ENCODE assay signal across 10 cellular contexts in the genomic region with DNA sequence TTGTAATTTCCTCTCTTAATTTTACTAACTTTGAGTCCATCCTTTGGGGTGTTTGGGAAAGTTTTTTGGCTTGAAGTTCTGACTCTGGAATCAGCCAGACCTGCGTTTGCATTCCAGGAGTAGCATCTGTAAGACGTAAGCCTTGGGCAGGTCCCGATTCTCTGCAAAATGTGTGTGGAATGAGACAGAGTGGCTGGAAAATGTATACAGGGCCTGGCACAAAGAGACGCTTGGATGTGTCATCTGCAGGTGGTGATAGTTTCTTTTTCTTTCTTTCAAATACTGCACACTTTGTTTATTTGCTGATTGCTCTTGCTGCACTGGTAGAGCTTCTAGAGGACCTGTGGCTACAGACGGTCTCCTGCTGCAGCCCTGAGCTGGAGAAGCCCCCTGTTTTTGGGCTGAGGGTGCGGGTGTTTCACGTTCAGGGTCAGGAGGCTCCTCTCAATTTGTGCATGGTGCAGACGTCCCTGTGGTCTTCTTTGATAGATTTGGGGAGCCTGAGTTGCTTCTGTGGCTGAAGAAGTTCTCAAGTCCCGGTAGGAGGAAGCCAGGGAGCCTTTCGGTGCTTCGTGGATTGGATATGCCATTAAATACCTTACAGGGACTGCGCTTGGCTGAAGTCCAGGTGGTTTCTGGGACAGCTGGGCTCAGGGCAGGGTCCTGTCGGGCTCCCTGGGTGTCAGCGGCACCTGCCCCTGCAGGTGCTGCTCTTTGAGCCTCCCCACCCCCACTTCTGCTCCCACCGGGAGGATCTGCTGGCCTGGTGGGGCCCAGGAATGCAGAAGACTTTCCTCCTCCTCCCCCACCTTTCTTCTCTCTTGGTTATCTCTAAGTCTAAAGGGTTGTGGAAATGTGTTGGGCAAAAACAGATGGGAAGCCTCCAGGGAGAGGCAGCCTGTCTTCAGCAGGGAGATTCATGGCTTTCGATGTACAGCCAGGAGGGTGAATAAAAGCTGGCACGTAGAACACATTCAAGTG. TPM values are rescaled to one million over a fixed set of nuclear protein-coding genes. Genes with fewer than 3 reads are reported as not detected.
DNase-seq lines count a peak whose midpoint lies in the region; ATAC-seq, FAIRE-seq and TF ChIP-seq lines count a peak whose summit lies in the region.
"Had no signal": no experiment of that assay in that cellular context is flagged by ENCODE, and none has a peak within 500 bp of the region (broad histone marks: within the 10 kb centered on the region; RNA-seq: fewer than 3 reads in every experiment).

No MANE protein-coding gene starts in this region.

- H3K4me1 ChIP-seq in keratinocyte (ENCODE audit: control insufficient read depth, extremely low read depth, insufficient read depth, low read length) (peaks cover 8% of the 10 kb centered on the region), HAP-1 (no peaks in the 10 kb centered on the region)
- H3K4me1 ChIP-seq in naive thymus-derived CD4-positive, alpha-beta T cell (ENCODE audit: control insufficient read depth in 2 of 2, insufficient read depth in 2 of 2, low read length in 2 of 2) = no peaks in the 10 kb centered on the region

- CTCF ChIA-PET in BJ (lab: Yijun Ruan, JAX) = interaction anchor here (1.0 kb wide), 1 partner anchor 14 kb away, joined by 3 read pairs; no protein-coding TSS in a partner anchor
- CTCF ChIA-PET in naive thymus-derived CD4-positive, alpha-beta T cell (lab: Charles Lee) = no interaction called here

- H3K4me3 ChIP-seq in BJ (ENCODE audit: low read depth, low read length) (no peak overlapping the region), keratinocyte (ENCODE audit: control insufficient read depth in 2 of 3, extremely low read depth in 1 of 3, insufficient read depth in 2 of 3, low read depth in 1 of 3, low read length in 3 of 3) (peak overlapping the region; percentile 44 to 52 (median 52)), HAP-1 (no peak overlapping the region)
- no peak overlapping the region for H3K4me3 ChIP-seq in naive thymus-derived CD4-positive, alpha-beta T cell (ENCODE audit: low read length)

- intact Hi-C loops in naive thymus-derived CD4-positive, alpha-beta T cell (cut with micrococcal nuclease) = no loop called here

- in situ Hi-C loops in HAP-1 (cut with MboI; ENCODE audit: low sequenced_read_pairs) = no loop called here

- H3K9me3 Mint-ChIP-seq in naive thymus-derived CD4-positive, alpha-beta T cell = peaks cover 0 to 10% (median 5%) of the 10 kb centered on the region in 11 donors

- ATAC-seq in naive thymus-derived CD4-positive, alpha-beta T cell = no peak
- ATAC-seq: activated CD4-positive, alpha-beta T cell treated with anti-CD3 and anti-CD28 coated beads for 36 hours had no signal

- H3K9ac ChIP-seq in keratinocyte (ENCODE audit: control insufficient read depth, extremely low read depth, insufficient read depth, low read length) = peak overlapping the region; percentile 56

- H3K27me3 ChIP-seq in BJ (ENCODE audit: control insufficient read depth, insufficient read depth, low read length) (no peaks in the 10 kb centered on the region), keratinocyte (ENCODE audit: control insufficient read depth, extremely low read depth, insufficient read depth, low read length) (no peaks in the 10 kb centered on the region), HAP-1 (ENCODE audit: low read depth) (peaks cover 41% of the 10 kb centered on the region)
- peaks cover 0 to 9% of the 10 kb centered on the region in 2 donors for H3K27me3 ChIP-seq in naive thymus-derived CD4-positive, alpha-beta T cell (ENCODE audit: control insufficient read depth in 2 of 2, insufficient read depth in 2 of 2, low read length in 2 of 2)

- peaks cover 37 to 59% (median 47%) of the 10 kb centered on the region in 5 donors for H3K27me3 Mint-ChIP-seq in naive thymus-derived CD4-positive, alpha-beta T cell

- peaks cover 0 to 9% (median 6%) of the 10 kb centered on the region in 5 donors for H3K36me3 Mint-ChIP-seq in naive thymus-derived CD4-positive, alpha-beta T cell

- DNase-seq in BJ (ENCODE audit: low read depth) (peak; percentile 59), HTR-8/SVneo (ENCODE audit: insufficient read length, low spot score) (peak; percentile 45), T1000 (lab: John Stamatoyannopoulos, UW) (peak; percentile 39), keratinocyte (ENCODE audit: low read depth, low spot score) (peak; percentile 78), HAP-1 (ENCODE audit: low spot score in 2 of 2) (no peak), HT-29 (ENCODE audit: low spot score) (no peak), globus pallidus (ENCODE audit: low spot score) (no peak)
- no peak for DNase-seq in naive thymus-derived CD4-positive, alpha-beta T cell
- DNase-seq: activated CD4-positive, alpha-beta T cell treated with anti-CD3 and anti-CD28 coated beads for 36 hours; NCI-H1048 had no signal

- POLR2A ChIA-PET in BJ (lab: Charles Lee) = no interaction called here
- POLR2A ChIA-PET in naive thymus-derived CD4-positive, alpha-beta T cell (lab: Charles Lee) = no interaction called here

- peaks cover 2 to 15% (median 7%) of the 10 kb centered on the region in 7 donors for H3K4me1 Mint-ChIP-seq in naive thymus-derived CD4-positive, alpha-beta T cell

- dilution Hi-C loops in keratinocyte (cut with MboI; ENCODE audit: extremely low pct_ligation_motif_present, low sequenced_read_pairs) = no loop called here

- FAIRE-seq in HTR-8/SVneo (lab: Jason Lieb, UNC) (no peak), keratinocyte (lab: Jason Lieb, UNC) (peak; percentile 94)

- peaks cover 4% of the 10 kb centered on the region for H3K79me2 ChIP-seq in keratinocyte (ENCODE audit: control insufficient read depth, insufficient read depth, low read length)

- no peak overlapping the region for H3K27ac Mint-ChIP-seq in naive thymus-derived CD4-positive, alpha-beta T cell
- H3K27ac Mint-ChIP-seq: activated CD4-positive, alpha-beta T cell treated with anti-CD3 and anti-CD28 coated beads for 36 hours had no signal

- H4K20me1 ChIP-seq in keratinocyte (ENCODE audit: control insufficient read depth, extremely low read depth, insufficient read depth, low read length) = no peaks in the 10 kb centered on the region

- H3K36me3 ChIP-seq in BJ (ENCODE audit: control insufficient read depth, insufficient read depth, low read length) = no peaks in the 10 kb centered on the region
- no peaks in the 10 kb centered on the region for H3K36me3 ChIP-seq in keratinocyte (ENCODE audit: control insufficient read depth in 2 of 2, extremely low read depth in 1 of 2, insufficient read depth in 2 of 2, low read length in 2 of 2)
- H3K36me3 ChIP-seq in HAP-1 (replicated peaks) = no peaks in the 10 kb centered on the region
- H3K36me3 ChIP-seq in naive thymus-derived CD4-positive, alpha-beta T cell (ENCODE audit: control insufficient read depth in 2 of 3, insufficient read depth in 3 of 3, low read length in 3 of 3) = no peaks in the 10 kb centered on the region

- H3K9me3 ChIP-seq in keratinocyte (ENCODE audit: control insufficient read depth, low read depth, low read length) (no peaks in the 10 kb centered on the region), HAP-1 (no peaks in the 10 kb centered on the region)
- no peaks in the 10 kb centered on the region for H3K9me3 ChIP-seq in naive thymus-derived CD4-positive, alpha-beta T cell (ENCODE audit: control insufficient read depth in 2 of 3, low read length in 3 of 3)

- H3K9me1 ChIP-seq in keratinocyte (ENCODE audit: control insufficient read depth, extremely low read depth, insufficient read depth, low read length) = no peaks in the 10 kb centered on the region

- TF ChIP-seq CTCF in BJ (IDR thresholded peaks at IDR 0.05; ENCODE audit: insufficient read depth, low read depth, low read length) (no peak), keratinocyte (optimal IDR thresholded peaks at IDR 0.05 in 1 of 3, IDR thresholded peaks at IDR 0.05 in 1 of 3, conservative IDR thresholded peaks at IDR 0.05 in 1 of 3; ENCODE audit: extremely low read depth in 1 of 3, insufficient read depth in 2 of 3, low read length in 3 of 3) (no peak)

- H3K4me2 ChIP-seq in keratinocyte (ENCODE audit: control insufficient read depth, extremely low read depth, insufficient read depth, low read depth, low read length) = peak overlapping the region; percentile 52

- H3K27ac ChIP-seq in keratinocyte (ENCODE audit: control insufficient read depth, insufficient read depth, low read length) = peak overlapping the region; percentile 70
- no peak overlapping the region for H3K27ac ChIP-seq in naive thymus-derived CD4-positive, alpha-beta T cell (ENCODE audit: low read depth, low read length)

- H3K4me3 Mint-ChIP-seq in naive thymus-derived CD4-positive, alpha-beta T cell = peak overlapping the region in 1 of 10 donors; percentile 28
- H3K4me3 Mint-ChIP-seq: activated CD4-positive, alpha-beta T cell treated with anti-CD3 and anti-CD28 coated beads for 36 hours had no signal

- no peak overlapping the region for H2AFZ ChIP-seq in keratinocyte (ENCODE audit: control insufficient read depth, low read length)

RNA-seq across cellular contexts. Expression of a gene that starts 44.1 kb away (rescaled TPM):
- polyA plus RNA-seq in BJ (2011; rRNA removed) = 247 and 374 TPM in 2 replicates
- polyA minus RNA-seq in BJ (2011; rRNA and poly(A)+ RNA removed) = 99.1 and 135 TPM in 2 replicates
- 163 to 267 TPM (median 166 TPM) in 3 replicates for polyA plus RNA-seq in keratinocyte
- polyA plus RNA-seq in keratinocyte (2011; ENCODE audit: low read depth) = 97.3 TPM
- polyA plus RNA-seq in keratinocyte (2011; cell fraction: cytosol; rRNA removed) = 121 and 265 TPM in 2 replicates
- polyA plus RNA-seq in keratinocyte (2011; cell fraction: nucleus; rRNA removed) = 353 and 513 TPM in 2 replicates
- polyA plus RNA-seq in keratinocyte (2012; ENCODE audit: low replicate concordance) = 57.5 and 273 TPM in 2 replicates
- 77.0 to 179 TPM (median 83.9 TPM) in 3 replicates for polyA minus RNA-seq in keratinocyte
- 246 TPM for polyA minus RNA-seq in keratinocyte (2011; cell fraction: cytosol; rRNA and poly(A)+ RNA removed)
- polyA minus RNA-seq in keratinocyte (2011; cell fraction: nucleus; rRNA and poly(A)+ RNA removed) = 176 and 206 TPM in 2 replicates
- total RNA-seq in naive thymus-derived CD4-positive, alpha-beta T cell = 1 to 10 TPM; 2.4 to 5.5 (median 3.2) TPM
- under 1 TPM in 1 of 2 donors, not detected in 1; 0.38 TPM for polyA plus RNA-seq in naive thymus-derived CD4-positive, alpha-beta T cell
- total RNA-seq in HT-29 (2014; rRNA removed; shearing (Covaris generic)) = 1.3 and 1.4 TPM in 2 replicates

Comparison
In these comparisons a context has a peak if more than half of its experiments do, and no peak if none do; other contexts are left out.
1. DNase-seq: peak in BJ (single experiment), HTR-8/SVneo (single experiment), T1000 (single experiment) and keratinocyte (single experiment); none in HAP-1 (0 of 2), naive thymus-derived CD4-positive, alpha-beta T cell (0 of 9), HT-29 (single experiment) and globus pallidus (single experiment).
2. H3K4me3 ChIP-seq: peak in keratinocyte (3 of 3); none in BJ (single experiment), HAP-1 (single experiment) and naive thymus-derived CD4-positive, alpha-beta T cell (single experiment).
3. RNA of a gene that starts 44.1 kb away (polyA plus RNA-seq): 247 to 374 TPM in BJ and 57.5 to 513 TPM in keratinocyte; 0.38 TPM in naive thymus-derived CD4-positive, alpha-beta T cell; every median in the first group is over 10 times any median in the second.